8 cellular contexts compared by ENCODE assay signal in genomic region chr4:158805628-158806471, GRCh38. TPM values are rescaled to one million over a fixed set of nuclear protein-coding genes. Genes with fewer than 3 reads are reported as not detected.
DNase-seq lines count a peak whose midpoint lies in the region; ATAC-seq and TF ChIP-seq lines count a peak whose summit lies in the region.

No MANE protein-coding gene starts in this region.

- intact Hi-C loops in MCF 10A (cut with micrococcal nuclease) (no loop called here), left colon (cut with DNase I, micrococcal nuclease) (no loop called here), upper lobe of right lung (cut with DNase I) (no loop called here)

- CTCF ChIA-PET in MCF 10A (lab: Yijun Ruan, JAX) = interaction anchor here (0.5 to 2.0 kb wide), 10 partner anchors 10 to 648 kb away, joined by 3 to 6 read pairs (median 3); no protein-coding TSS in a partner anchor
- CTCF ChIA-PET in CD8-positive, alpha-beta memory T cell (lab: Charles Lee) = no interaction called here
- CTCF ChIA-PET in activated CD8-positive, alpha-beta T cell treated with anti-CD3 and anti-CD28 coated beads, Interleukin-2, amount 10 ng/mL, durations not matched to agents 7 days and 5 days (lab: Charles Lee) = interaction anchor here (1.3 kb wide), 2 partner anchors 20 to 46 kb away, joined by 3 to 6 read pairs; no protein-coding TSS in a partner anchor

- no peak overlapping the region for H3K27ac Mint-ChIP-seq in MCF 10A (ENCODE audit: low read depth, unreplicated experiment)
- no peak overlapping the region for H3K27ac Mint-ChIP-seq in CD8-positive, alpha-beta memory T cell
- no peak overlapping the region for H3K27ac Mint-ChIP-seq in activated CD8-positive, alpha-beta T cell treated with anti-CD3 and anti-CD28 coated beads, Interleukin-2, amount 10 ng/mL, durations not matched to agents 7 days and 5 days

- no peak overlapping the region for H3K4me3 Mint-ChIP-seq in MCF 10A (ENCODE audit: unreplicated experiment)
- no peak overlapping the region for H3K4me3 Mint-ChIP-seq in CD8-positive, alpha-beta memory T cell
- no peak overlapping the region for H3K4me3 Mint-ChIP-seq in activated CD8-positive, alpha-beta T cell treated with anti-CD3 and anti-CD28 coated beads, Interleukin-2, amount 10 ng/mL, durations not matched to agents 7 days and 5 days

- no peaks in the 10 kb centered on the region for H3K27me3 Mint-ChIP-seq in MCF 10A (ENCODE audit: insufficient read depth, unreplicated experiment)
- H3K27me3 Mint-ChIP-seq in CD8-positive, alpha-beta memory T cell = no peaks in the 10 kb centered on the region
- no peaks in the 10 kb centered on the region for H3K27me3 Mint-ChIP-seq in activated CD8-positive, alpha-beta T cell treated with anti-CD3 and anti-CD28 coated beads, Interleukin-2, amount 10 ng/mL, durations not matched to agents 7 days and 5 days (ENCODE audit: low read depth)

- no TSS peak for BruUV-seq in MCF 10A (replicated peaks; lab: Mats Ljungman, UMichigan)

- no peaks in the 10 kb centered on the region for H3K36me3 Mint-ChIP-seq in MCF 10A (ENCODE audit: insufficient read depth, unreplicated experiment)
- no peaks in the 10 kb centered on the region for H3K36me3 Mint-ChIP-seq in CD8-positive, alpha-beta memory T cell
- H3K36me3 Mint-ChIP-seq in activated CD8-positive, alpha-beta T cell treated with anti-CD3 and anti-CD28 coated beads, Interleukin-2, amount 10 ng/mL, durations not matched to agents 7 days and 5 days (ENCODE audit: low read depth) = no peaks in the 10 kb centered on the region

- H3K36me3 ChIP-seq in WERI-Rb-1 (no peaks in the 10 kb centered on the region), upper lobe of right lung (no peaks in the 10 kb centered on the region)
- no peaks in the 10 kb centered on the region for H3K36me3 ChIP-seq in CD8-positive, alpha-beta memory T cell (ENCODE audit: insufficient read depth, low read length)

- H3K9me3 Mint-ChIP-seq in MCF 10A (ENCODE audit: unreplicated experiment) = no peaks in the 10 kb centered on the region
- H3K9me3 Mint-ChIP-seq in CD8-positive, alpha-beta memory T cell = no peaks in the 10 kb centered on the region
- no peaks in the 10 kb centered on the region for H3K9me3 Mint-ChIP-seq in activated CD8-positive, alpha-beta T cell treated with anti-CD3 and anti-CD28 coated beads, Interleukin-2, amount 10 ng/mL, durations not matched to agents 7 days and 5 days (ENCODE audit: insufficient read depth)

- H3K4me3 ChIP-seq in WERI-Rb-1 (ENCODE audit: low read depth, low read length) (peak overlapping the region; percentile 41), upper lobe of right lung (peak overlapping the region; percentile 29)
- H3K4me3 ChIP-seq in CD8-positive, alpha-beta memory T cell (ENCODE audit: low read length) = no peak overlapping the region

- peaks cover 30% of the 10 kb centered on the region for H3K4me1 ChIP-seq in upper lobe of right lung
- peaks cover 14% of the 10 kb centered on the region for H3K4me1 ChIP-seq in CD8-positive, alpha-beta memory T cell (ENCODE audit: insufficient read depth, low read length)

- H3K4me1 Mint-ChIP-seq in MCF 10A (ENCODE audit: insufficient read depth, unreplicated experiment) = peaks cover 18% of the 10 kb centered on the region
- peaks cover 17 to 44% (median 25%) of the 10 kb centered on the region in 3 donors for H3K4me1 Mint-ChIP-seq in CD8-positive, alpha-beta memory T cell
- H3K4me1 Mint-ChIP-seq in activated CD8-positive, alpha-beta T cell treated with anti-CD3 and anti-CD28 coated beads, Interleukin-2, amount 10 ng/mL, durations not matched to agents 7 days and 5 days (ENCODE audit: low read depth) = peaks cover 24% of the 10 kb centered on the region

- H3K27ac ChIP-seq in WERI-Rb-1 = peak overlapping the region; percentile 88
- peak overlapping the region; percentile 34 for H3K27ac ChIP-seq in upper lobe of right lung
- no peak overlapping the region for H3K27ac ChIP-seq in CD8-positive, alpha-beta memory T cell (ENCODE audit: low read depth, low read length)

- H3K9me3 ChIP-seq in WERI-Rb-1 (ENCODE audit: severe bottlenecking) (no peaks in the 10 kb centered on the region), upper lobe of right lung (no peaks in the 10 kb centered on the region)
- H3K9me3 ChIP-seq in CD8-positive, alpha-beta memory T cell (ENCODE audit: low read length) = no peaks in the 10 kb centered on the region

- DNase-seq in T47D (ENCODE audit: low read depth in 1 of 2, low spot score in 1 of 2) (peak; percentile 9 to 72), MCF 10A (ENCODE audit: unreplicated experiment) (no peak), WERI-Rb-1 (peak; percentile 93), left colon (no peak), upper lobe of right lung (no peak)
- DNase-seq in CD8-positive, alpha-beta memory T cell = no peak
- no peak for DNase-seq in activated CD8-positive, alpha-beta T cell treated with anti-CD3 and anti-CD28 coated beads, Interleukin-2, amount 10 ng/mL, durations not matched to agents 7 days and 5 days

- POLR2A ChIA-PET in MCF 10A (lab: Yijun Ruan, JAX) = interaction anchor here (0.6 to 2.3 kb wide), 6 partner anchors 9 to 573 kb away, joined by 3 to 12 read pairs (median 4); partner anchors contain the start of genes FNIP2 and PPID
- POLR2A ChIA-PET in CD8-positive, alpha-beta memory T cell (lab: Charles Lee) = no interaction called here
- POLR2A ChIA-PET in activated CD8-positive, alpha-beta T cell treated with anti-CD3 and anti-CD28 coated beads, Interleukin-2, amount 10 ng/mL, durations not matched to agents 7 days and 5 days (lab: Charles Lee) = no interaction called here

- in situ Hi-C loops in T47D (cut with HindIII; ENCODE audit: low pct_unique_long_range_greater_than_20kb, low sequenced_read_pairs) = no loop called here

- no peak for TF ChIP-seq CTCF in MCF 10A (IDR thresholded peaks at IDR 0.05; ENCODE audit: unreplicated experiment)
- TF ChIP-seq CTCF in WERI-Rb-1 (IDR thresholded peaks at IDR 0.05; ENCODE audit: low read depth, low read length) = no peak
- no peak for TF ChIP-seq CTCF in upper lobe of right lung (IDR thresholded peaks at IDR 0.05)

- ATAC-seq in left colon (peak; percentile 47), upper lobe of right lung (peak; percentile 82), HG03439 (IDR thresholded peaks at IDR 0.05; ENCODE audit: unreplicated experiment) (no peak)
- no peak for ATAC-seq in activated CD8-positive, alpha-beta T cell treated with anti-CD3 and anti-CD28 coated beads, Interleukin-2, amount 10 ng/mL, durations not matched to agents 7 days and 5 days

- H3K27me3 ChIP-seq in WERI-Rb-1 (ENCODE audit: insufficient read depth, low read depth, severe bottlenecking) (no peaks in the 10 kb centered on the region), upper lobe of right lung (no peaks in the 10 kb centered on the region)
- no peaks in the 10 kb centered on the region for H3K27me3 ChIP-seq in CD8-positive, alpha-beta memory T cell (ENCODE audit: insufficient read depth, low read length, poor library complexity, severe bottlenecking)

RNA-seq across cellular contexts. Expression of gene FNIP2, which starts 37.0 kb away (rescaled TPM):
- total RNA-seq in MCF 10A (2022) (6.4 and 9.3 TPM in 2 replicates), left colon (10 to 100 TPM; 69.0 TPM), upper lobe of right lung (98.4 TPM)
- total RNA-seq in CD8-positive, alpha-beta memory T cell = 10 to 100 TPM; 11.7 to 13.3 TPM
- 5.1 TPM for polyA plus RNA-seq in CD8-positive, alpha-beta memory T cell
- 10 to 100 TPM; 13.1 to 13.7 TPM for total RNA-seq in activated CD8-positive, alpha-beta T cell treated with anti-CD3 and anti-CD28 coated beads, Interleukin-2, amount 10 ng/mL, durations not matched to agents 7 days and 5 days

Comparison
In these comparisons a context has a peak if more than half of its experiments do, and no peak if none do; other contexts are left out.
1. DNase-seq: peak in T47D (2 of 2) and WERI-Rb-1 (single experiment); none in MCF 10A (single experiment), left colon (0 of 2), upper lobe of right lung (single experiment), CD8-positive, alpha-beta memory T cell (0 of 5) and activated CD8-positive, alpha-beta T cell treated with anti-CD3 and anti-CD28 coated beads, Interleukin-2, amount 10 ng/mL, durations not matched to agents 7 days and 5 days (single experiment).
2. ATAC-seq: peak in left colon (single experiment) and upper lobe of right lung (single experiment); none in activated CD8-positive, alpha-beta T cell treated with anti-CD3 and anti-CD28 coated beads, Interleukin-2, amount 10 ng/mL, durations not matched to agents 7 days and 5 days (single experiment) and HG03439 (single experiment).